2 cellular contexts compared by ENCODE assay signal in genomic region chr10:29470355-29470705, GRCh38.
A peak's percentile ranks its signal among the peaks of the same experiment; 100 is the strongest.
TF ChIP-seq lines count a peak whose summit lies in the region.

No MANE protein-coding gene starts in this region.

TF ChIP-seq in GM23338, 12 proteins besides CTCF, POLR2A, EP300 and RAD21 (continued from another document):
- TF ChIP-seq ETS1 (IDR thresholded peaks at IDR 0.05) = no peak
- TF ChIP-seq CREB1 (CRISPR knock-in tag; IDR thresholded peaks at IDR 0.05; ENCODE audit: low read depth) = 0 out of 2 replicates have a peak, but pooled peaks have one; percentile 27
TF ChIP-seq in GM23338: peak in this region for 1.

TF ChIP-seq in HepG2, 621 proteins besides CTCF, POLR2A, EP300 and RAD21 (continued from another document):
- peak; percentile 63 for TF ChIP-seq XRCC5 (optimal IDR thresholded peaks at IDR 0.05; ENCODE audit: low read length)
- peak; percentile 93 for TF ChIP-seq ZBTB38 (CRISPR knock-in tag; IDR thresholded peaks at IDR 0.05)
- TF ChIP-seq ZBTB33 (CRISPR knock-in tag; IDR thresholded peaks at IDR 0.05) = peak; percentile 93
- peak; percentile 32 for TF ChIP-seq STAG1 (CRISPR knock-in tag; IDR thresholded peaks at IDR 0.05)
- TF ChIP-seq WIZ (CRISPR knock-in tag; IDR thresholded peaks at IDR 0.05) = no peak
- TF ChIP-seq FOXO1 (CRISPR knock-in tag; IDR thresholded peaks at IDR 0.05) = no peak
- peak; percentile 38 for TF ChIP-seq ZNF687 (CRISPR knock-in tag; IDR thresholded peaks at IDR 0.05)
TF ChIP-seq in HepG2: peak in this region for 12.
